9 cellular contexts compared by ENCODE assay signal in genomic region chr12:26691234-26691970, GRCh38.
DNase-seq lines count a peak whose midpoint lies in the region; TF ChIP-seq lines count a peak whose summit lies in the region.
"Had no signal": no experiment of that assay in that cellular context is flagged by ENCODE, and none has a peak within 500 bp of the region (broad histone marks: within the 10 kb centered on the region; RNA-seq: fewer than 3 reads in every experiment).

No MANE protein-coding gene starts in this region.

- peak overlapping the region; percentile 63 for H3K27ac ChIP-seq in RWPE1

- DNase-seq in HFF-Myc (ENCODE audit: extremely low read depth, low read depth): peak; percentile 89
- DNase-seq in RWPE1 (ENCODE audit: low spot score): peak; percentile 86
- DNase-seq in fibroblast of villous mesenchyme (ENCODE audit: low read depth): peak; percentile 93
- DNase-seq in skeletal muscle cell (ENCODE audit: low read depth): peak; percentile 96
- no peak for DNase-seq in activated T-cell treated with anti-CD3 and anti-CD28 coated beads for 4 hours
- no peak for DNase-seq in OCI-M2 (lab: John Stamatoyannopoulos, UW; ENCODE audit: unreplicated experiment)
- DNase-seq in germinal center (ENCODE audit: low spot score): no peak
- DNase-seq: activated CD4-positive, alpha-beta T cell treated with anti-CD3 and anti-CD28 coated beads, Interleukin-2, amount 50 U/mL, for 48 hours; stimulated activated naive B cell treated with anti-CD40 and anti-IgM and Interleukin-4, amounts not matched to agents 10 μg/mL and 1 μg/mL and 100 μg/mL, for 72 hours had no signal

- POLR2A ChIA-PET in RWPE1 (lab: Yijun Ruan, JAX; ENCODE audit: low non-redundant PET): no interaction called here

- TF ChIP-seq CTCF in HFF-Myc (IDR thresholded peaks at IDR 0.05; ENCODE audit: low read depth, low read length, missing control alignments): no peak
- TF ChIP-seq CTCF in RWPE1 (conservative IDR thresholded peaks at IDR 0.05; ENCODE audit: low read depth): no peak
- TF ChIP-seq CTCF in fibroblast of villous mesenchyme (IDR thresholded peaks at IDR 0.05; ENCODE audit: insufficient read depth, low read depth, low read length): no peak

- H3K4me3 ChIP-seq in HFF-Myc (replicated peaks; ENCODE audit: low read depth, low read length) (no peak overlapping the region), fibroblast of villous mesenchyme (ENCODE audit: low read depth, low read length) (no peak overlapping the region), skeletal muscle cell (ENCODE audit: low read depth, low read length) (no peak overlapping the region)

- CTCF ChIA-PET in RWPE1 (lab: Yijun Ruan, JAX): interaction anchor here (0.5 kb wide), 1 partner anchor 1075 kb away, joined by 3 read pairs; no protein-coding TSS in a partner anchor

Comparison
In these comparisons a context has a peak if more than half of its experiments do, and no peak if none do; other contexts are left out.
1. DNase-seq: peak in HFF-Myc (single experiment), RWPE1 (single experiment), fibroblast of villous mesenchyme (single experiment) and skeletal muscle cell (single experiment); none in activated T-cell treated with anti-CD3 and anti-CD28 coated beads for 4 hours (single experiment), OCI-M2 (single experiment) and germinal center (single experiment).